In the genomic region with DNA sequence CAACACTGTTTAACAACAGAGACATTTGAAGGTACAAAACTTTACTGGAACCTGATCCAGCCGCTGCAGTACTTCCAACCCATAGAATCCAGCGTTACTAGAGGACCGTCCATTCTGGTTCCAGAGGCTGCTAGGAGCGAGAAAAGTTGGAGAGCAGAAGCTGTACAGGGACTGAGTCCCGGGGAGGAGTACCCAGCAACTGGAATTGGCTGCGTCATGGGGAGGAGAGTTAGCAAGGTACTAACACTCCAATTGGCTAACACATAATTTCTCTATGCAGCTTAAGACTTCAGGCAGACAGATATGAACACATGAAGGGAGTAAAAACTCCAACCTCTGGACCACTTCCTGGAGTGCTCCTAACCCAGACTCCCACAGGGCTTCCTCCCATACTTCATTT, we compare ENCODE assay signal across 24 cellular contexts. TPM values are rescaled to one million over a fixed set of nuclear protein-coding genes. Genes with fewer than 3 reads are reported as not detected.
A peak's percentile ranks its signal among the peaks of the same experiment; 100 is the strongest.
DNase-seq lines count a peak whose midpoint lies in the region; ATAC-seq, FAIRE-seq and TF ChIP-seq lines count a peak whose summit lies in the region.
"Had no signal": no experiment of that assay in that cellular context is flagged by ENCODE, and none has a peak within 500 bp of the region (broad histone marks: within the 10 kb centered on the region; RNA-seq: fewer than 3 reads in every experiment).

No MANE protein-coding gene starts in this region.

- H3K9me3 Mint-ChIP-seq in HFFc6 = no peaks in the 10 kb centered on the region
- H3K9me3 Mint-ChIP-seq: activated naive CD8-positive, alpha-beta T cell treated with anti-CD3 and anti-CD28 coated beads, Interleukin-2, amount 10 ng/mL, durations not matched to agents 7 days and 5 days; central memory CD8-positive, alpha-beta T cell had no signal

- H3K4me3 ChIP-seq in K562 = no peak overlapping the region
- no peak overlapping the region for H3K4me3 ChIP-seq in neutrophil (ENCODE audit: low read depth in 1 of 2, low read length in 1 of 2)
- H3K4me3 ChIP-seq: dorsolateral prefrontal cortex, GM12878, psoas muscle, transverse colon had no signal

- no peak overlapping the region for H3K4me3 Mint-ChIP-seq in HFFc6

- H3K27me3 ChIP-seq in K562 (ENCODE audit: control insufficient read depth in 2 of 2, insufficient read depth in 2 of 2, low read length in 2 of 2) = no peaks in the 10 kb centered on the region
- no peaks in the 10 kb centered on the region for H3K27me3 ChIP-seq in neutrophil
- H3K27me3 ChIP-seq: dorsolateral prefrontal cortex, transverse colon had no signal

- CTCF ChIA-PET in K562 (lab: Yijun Ruan, JAX; ENCODE audit: low intra/inter-chr PET ratio) = no interaction called here

- peak overlapping the region; percentile 73 for H2AFZ ChIP-seq in K562 (ENCODE audit: low read depth, low read length)

- no peaks in the 10 kb centered on the region for H3K9me1 ChIP-seq in K562 (ENCODE audit: control insufficient read depth, insufficient read depth, low read length)

- FAIRE-seq in K562 (lab: Jason Lieb, UNC) = peak; percentile 56
- no peak for FAIRE-seq in H54 (lab: Jason Lieb, UNC)
- FAIRE-seq: A204.1, GM12878, H1, keratinocyte had no signal

- H3K36me3 ChIP-seq in K562 (ENCODE audit: control insufficient read depth, insufficient read depth, low read length) (no peaks in the 10 kb centered on the region), neutrophil (no peaks in the 10 kb centered on the region)
- H3K36me3 ChIP-seq: transverse colon had no signal

- intact Hi-C loops in K562 (cut with micrococcal nuclease) = no loop called here

- H3K79me2 ChIP-seq in K562 (ENCODE audit: control insufficient read depth, insufficient read depth, low read length) = peaks cover 10% of the 10 kb centered on the region

- peak; percentile 21 for DNase-seq in activated CD8-positive, alpha-beta memory T cell treated with anti-CD3 and anti-CD28 coated beads for 24 hours
- no peak for DNase-seq in activated CD8-positive, alpha-beta memory T cell treated with anti-CD3 and anti-CD28 coated beads, Interleukin-2, amount 50 U/mL, for 4 hours
- no peak for DNase-seq in HFFc6
- DNase-seq in K562 (ENCODE audit: extremely low read depth in 1 of 4, low spot score in 3 of 4) = peak in 2 of 4 experiments; percentile 58 to 63
- DNase-seq in H54 (ENCODE audit: insufficient read length, low spot score) = no peak
- DNase-seq in activated CD4-positive, alpha-beta T cell treated with anti-CD3 and anti-CD28 coated beads for 4 hours = no peak
- no peak for DNase-seq in NOMO-1 treated with dmso at 0.1 percent for 144 hours (lab: John Stamatoyannopoulos, UW; ENCODE audit: unreplicated experiment)
- DNase-seq: activated naive CD8-positive, alpha-beta T cell treated with anti-CD3 and anti-CD28 coated beads, Interleukin-2, amount 10 ng/mL, durations not matched to agents 7 days and 5 days; Caco-2; dorsolateral prefrontal cortex; Kasumi-1; NCI-H187; NCI-H2227 treated with DMSO at 0.1 percent for 48 hours; NCI-H748 treated with DMSO at 0.1 percent for 48 hours; psoas muscle; transverse colon had no signal

- ATAC-seq in K562 = peak; percentile 7
- ATAC-seq: activated CD4-positive, CD25-positive, alpha-beta regulatory T cell treated with anti-CD3 and anti-CD28 coated beads, Interleukin-2, amount 50 U/mL, for 24 hours; GM12878; psoas muscle; Right ventricle myocardium inferior had no signal

- H3K27ac ChIP-seq in K562 (ENCODE audit: extremely low read depth, low read depth, low read length) (no peak overlapping the region), neutrophil (peak overlapping the region; percentile 7)
- H3K27ac ChIP-seq: dorsolateral prefrontal cortex, psoas muscle, transverse colon had no signal

- POLR2A ChIA-PET in K562 (lab: Yijun Ruan, JAX) = interaction anchor here (0.9 to 1.1 kb wide), 3 partner anchors 12 to 18 kb away, joined by 3 to 4 read pairs (median 3); no protein-coding TSS in a partner anchor

- TF ChIP-seq RAD21 in K562 (CRISPR knock-in tag; conservative IDR thresholded peaks at IDR 0.05 in 1 of 2, IDR thresholded peaks at IDR 0.05 in 1 of 2) = no peak

- H3K4me1 Mint-ChIP-seq in HFFc6 (ENCODE audit: low read depth) = peaks cover 65% of the 10 kb centered on the region

- peaks cover 8% of the 10 kb centered on the region; the same call in 1 of the 2 replicates for H3K36me3 Mint-ChIP-seq in HFFc6 (ENCODE audit: low read depth)
- H3K36me3 Mint-ChIP-seq: activated naive CD8-positive, alpha-beta T cell treated with anti-CD3 and anti-CD28 coated beads, Interleukin-2, amount 10 ng/mL, durations not matched to agents 7 days and 5 days had no signal

- peak overlapping the region; percentile 32; the same call in 1 of the 2 replicates for H3K4me2 ChIP-seq in K562 (ENCODE audit: insufficient read depth, low read length)

- in situ Hi-C loops in K562 (cut with MboI) = no loop called here

- TF ChIP-seq POLR2A in K562 (conservative IDR thresholded peaks at IDR 0.05) = no peak
- no peak for TF ChIP-seq POLR2A in H54 (IDR thresholded peaks at IDR 0.05; ENCODE audit: low read depth, low read length)

- H3K4me1 ChIP-seq in K562 (replicated peaks in 1 of 2; ENCODE audit: control insufficient read depth in 2 of 2, insufficient read depth in 2 of 2, low read length in 2 of 2) = peaks cover 33 to 35% of the 10 kb centered on the region in 2 experiments
- peaks cover 50 to 51% of the 10 kb centered on the region in 2 experiments for H3K4me1 ChIP-seq in neutrophil (ENCODE audit: control insufficient read depth in 1 of 2, insufficient read depth in 1 of 2, low read depth in 1 of 2, low read length in 1 of 2)

- TF ChIP-seq EP300 in K562 (IDR thresholded peaks at IDR 0.05; ENCODE audit: low read length) = no peak

- 41% methylated on average over 6 of the region's 6 CpGs for WGBS in K562 (ENCODE audit: insufficient coverage, low coverage, missing lambda C conversion rate)

- TF ChIP-seq CTCF in HFFc6 (IDR thresholded peaks at IDR 0.05) (no peak), K562 (IDR thresholded peaks at IDR 0.05 in 2 of 3, conservative IDR thresholded peaks at IDR 0.05 in 1 of 3; ENCODE audit: insufficient read depth in 2 of 3, low read depth in 1 of 3, low read length in 3 of 3) (no peak), neutrophil (IDR thresholded peaks at IDR 0.05) (no peak)

- peak overlapping the region; percentile 1 to 5; a peak in 1 of 4 replicates for H3K9ac ChIP-seq in K562 (ENCODE audit: insufficient read depth in 1 of 2, low read depth in 2 of 2, low read length in 2 of 2)

- peaks cover 7% of the 10 kb centered on the region; the same call in 1 of the 2 replicates for H4K20me1 ChIP-seq in K562 (replicated peaks; ENCODE audit: control insufficient read depth, insufficient read depth, low read length)

- BruUV-seq in K562 (replicated peaks; lab: Mats Ljungman, UMichigan) = no TSS peak

- no peaks in the 10 kb centered on the region; the same call in none of the 2 replicates for H3K27me3 Mint-ChIP-seq in HFFc6 (ENCODE audit: insufficient read depth)
- H3K27me3 Mint-ChIP-seq: central memory CD8-positive, alpha-beta T cell had no signal

- H3K9me3 ChIP-seq in K562 (replicated peaks; ENCODE audit: control insufficient read depth, insufficient read depth, low read depth, low read length) (no peaks in the 10 kb centered on the region), neutrophil (no peaks in the 10 kb centered on the region)
- H3K9me3 ChIP-seq: Caco-2, psoas muscle, transverse colon had no signal

- peak overlapping the region; percentile 75 for H3K27ac Mint-ChIP-seq in HFFc6

RNA-seq across cellular contexts. Expression of a gene that starts 2.1 kb away (rescaled TPM):
- total RNA-seq in HFFc6 (2021; fragmentation: NEBNext Ultra II Directional; extraction: Animal tissue kit (Norgen Biotek cat#: 25700)) = 100 to 1,000 TPM; 321 to 467 (median 352) TPM
- 19.7 and 43.6 TPM in 2 replicates for total RNA-seq in K562 (2011; cell fraction: chromatin; rRNA removed; ENCODE audit: low replicate concordance)
- 60.0 and 64.2 TPM in 2 replicates for total RNA-seq in K562 (2011; cell fraction: nucleolus; rRNA removed)
- total RNA-seq in K562 (2011; cell fraction: nucleoplasm; rRNA removed) = 56.8 and 59.6 TPM in 2 replicates
- total RNA-seq in K562 (2014; rRNA removed) = 21.4 and 33.2 TPM in 2 replicates
- total RNA-seq in K562 (2014; rRNA removed; fragmentation: Illumina TruSeq; extraction: Trizol) = 10.2 and 11.4 TPM in 2 replicates
- total RNA-seq in K562 (2015; rRNA removed; fragmentation: Illumina TruSeq; extraction: Trizol) = 11.0 and 11.7 TPM in 2 replicates
- 47.8 and 53.1 TPM in 2 replicates for total RNA-seq in K562 (2021)
- 15.0 and 36.5 TPM in 2 replicates for polyA plus RNA-seq in K562 (2011; rRNA removed)
- polyA plus RNA-seq in K562 (2011; cell fraction: cytosol; rRNA removed) = 25.2 and 25.3 TPM in 2 replicates
- polyA plus RNA-seq in K562 (2011; cell fraction: nucleus; rRNA removed) = 33.0 and 35.8 TPM in 2 replicates
- 38.9 and 76.2 TPM in 2 replicates for polyA plus RNA-seq in K562 (2012)
- 23.9 and 28.3 TPM in 2 replicates for polyA plus RNA-seq in K562 (2014; fragmentation: Illumina TruSeq; extraction: Trizol)
- 1 to 10 TPM; 4.0 to 4.6 TPM for polyA plus RNA-seq in K562 (2014; fragmentation: Nextera tagmentation; extraction: Ambion mirVana)
- 21.5 and 24.8 TPM in 2 replicates for polyA plus RNA-seq in K562 (2014; rRNA removed)
- 8.6 and 10.8 TPM in 2 replicates for polyA minus RNA-seq in K562 (2011; rRNA and poly(A)+ RNA removed)
- 10.2 and 18.2 TPM in 2 replicates for polyA minus RNA-seq in K562 (2011; cell fraction: cytosol; rRNA and poly(A)+ RNA removed)
- 7.5 and 7.6 TPM in 2 replicates for polyA minus RNA-seq in K562 (2011; cell fraction: nucleus; rRNA and poly(A)+ RNA removed)

Comparison
In these comparisons a context has a peak if more than half of its experiments do, and no peak if none do; other contexts are left out.
1. RNA of a gene that starts 2.1 kb away (total RNA-seq): 321 to 467 TPM in HFFc6; 10.2 to 64.2 TPM in K562; every median in the first group is over 4 times any median in the second.